ENCODE assay signal across 11 cellular contexts in the genomic region with DNA sequence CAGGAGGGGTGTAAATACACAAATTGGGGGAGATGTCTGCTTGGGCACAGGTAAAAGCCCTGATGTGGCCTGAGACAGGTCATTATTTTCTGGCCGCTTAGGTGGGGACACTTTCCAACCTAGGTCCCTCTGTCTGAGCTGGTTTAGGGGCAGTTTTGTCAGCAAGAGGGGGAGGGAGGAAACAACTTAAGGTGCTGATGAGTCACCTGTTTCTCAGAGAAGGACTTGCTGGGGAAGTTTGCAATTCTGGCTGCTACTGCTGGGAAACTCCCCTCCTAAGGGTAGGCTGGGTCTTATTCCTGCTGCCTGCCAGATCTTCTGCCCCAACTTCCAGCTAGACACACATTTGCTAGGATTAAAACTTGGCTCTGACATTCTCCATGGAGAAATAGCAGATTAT. TPM values are rescaled to one million over a fixed set of nuclear protein-coding genes. Genes with fewer than 3 reads are reported as not detected.
DNase-seq lines count a peak whose midpoint lies in the region; ATAC-seq lines count a peak whose summit lies in the region.
"Had no signal": no experiment of that assay in that cellular context is flagged by ENCODE, and none has a peak within 500 bp of the region (broad histone marks: within the 10 kb centered on the region; RNA-seq: fewer than 3 reads in every experiment).

No MANE protein-coding gene starts in this region.

- no peaks in the 10 kb centered on the region for H3K9me3 Mint-ChIP-seq in stimulated activated naive CD8-positive, alpha-beta T cell treated with anti-CD3 and anti-CD28 coated beads, Interleukin-15, amount 100 ng/mL, for 72 hours

- H3K9ac ChIP-seq in HUES48 (ENCODE audit: low read depth, low read length), result no peak overlapping the region

- H3K9me3 ChIP-seq in HUES48 (ENCODE audit: control insufficient read depth, insufficient read depth, low read length), result no peaks in the 10 kb centered on the region
- H3K9me3 ChIP-seq: upper lobe of left lung had no signal

- H3K27me3 Mint-ChIP-seq in stimulated activated naive CD8-positive, alpha-beta T cell treated with anti-CD3 and anti-CD28 coated beads, Interleukin-15, amount 100 ng/mL, for 72 hours, result peaks cover 26% of the 10 kb centered on the region
- H3K27me3 Mint-ChIP-seq: CD4-positive, CD25-positive, alpha-beta regulatory T cell had no signal

- H3K4me3 Mint-ChIP-seq in stimulated activated naive CD8-positive, alpha-beta T cell treated with anti-CD3 and anti-CD28 coated beads, Interleukin-15, amount 100 ng/mL, for 72 hours, result no peak overlapping the region

- no peak overlapping the region for H3K4me3 ChIP-seq in HUES48 (ENCODE audit: low read depth, low read length)
- H3K4me3 ChIP-seq: upper lobe of left lung had no signal

- H3K27ac ChIP-seq in HUES48 (ENCODE audit: low read depth, low read length), result peak overlapping the region; percentile 57
- H3K27ac ChIP-seq: upper lobe of left lung had no signal

- DNase-seq in activated effector memory CD4-positive, alpha-beta T cell treated with anti-CD3 and anti-CD28 coated beads, Interleukin-2, amount 50 U/mL, for 16 hours, result peak; percentile 71
- no peak for DNase-seq in activated effector memory CD4-positive, alpha-beta T cell treated with Interleukin-2 at 50 U/mL for 16 hours
- peak; percentile 41 for DNase-seq in dermis blood vessel endothelial cell
- DNase-seq in stimulated activated naive CD8-positive, alpha-beta T cell treated with anti-CD3 and anti-CD28 coated beads, Interleukin-15, amount 100 ng/mL, for 72 hours, result peak; percentile 35 to 50
- no peak for DNase-seq in HuH-7 (ENCODE audit: low spot score)
- no peak for DNase-seq in left lobe of liver (ENCODE audit: low spot score)
- DNase-seq: T1000 had no signal

- no peaks in the 10 kb centered on the region for H3K27me3 ChIP-seq in HUES48 (ENCODE audit: control insufficient read depth, insufficient read depth, low read length)

- no peaks in the 10 kb centered on the region; the same call in 1 of the 2 replicates for H3K4me1 ChIP-seq in HUES48 (ENCODE audit: control insufficient read depth, insufficient read depth, low read length)

- H3K36me3 ChIP-seq in HUES48 (ENCODE audit: control insufficient read depth, insufficient read depth, low read length), result no peaks in the 10 kb centered on the region
- H3K36me3 ChIP-seq: upper lobe of left lung had no signal

- no peak overlapping the region for H3K27ac Mint-ChIP-seq in stimulated activated naive CD8-positive, alpha-beta T cell treated with anti-CD3 and anti-CD28 coated beads, Interleukin-15, amount 100 ng/mL, for 72 hours

- peak; percentile 90 for ATAC-seq in stimulated activated naive CD8-positive, alpha-beta T cell treated with anti-CD3 and anti-CD28 coated beads, Interleukin-15, amount 100 ng/mL, for 72 hours
- no peak for ATAC-seq in HG02973 (IDR thresholded peaks at IDR 0.05; ENCODE audit: unreplicated experiment)
- ATAC-seq in left lobe of liver, result no peak

- peaks cover 27% of the 10 kb centered on the region for H3K4me1 Mint-ChIP-seq in stimulated activated naive CD8-positive, alpha-beta T cell treated with anti-CD3 and anti-CD28 coated beads, Interleukin-15, amount 100 ng/mL, for 72 hours

RNA-seq across cellular contexts. Expression of a gene that starts 4.8 kb away (rescaled TPM):
- 0.17 TPM in 1 of 2 replicates, not detected in the other for total RNA-seq in dermis blood vessel endothelial cell
- total RNA-seq in left lobe of liver, result not detected
- total RNA-seq: CD4-positive, CD25-positive, alpha-beta regulatory T cell had no signal

RNA-seq across cellular contexts. Expression of a gene that starts 15.5 kb away (rescaled TPM):
- total RNA-seq in dermis blood vessel endothelial cell (64.1 and 67.2 TPM in 2 replicates), left lobe of liver (10.3 TPM)

RNA-seq across cellular contexts. Expression of a gene that starts 34.9 kb away (rescaled TPM):
- total RNA-seq in dermis blood vessel endothelial cell (1.2 and 3.7 TPM in 2 replicates), left lobe of liver (1.6 TPM)

RNA-seq across cellular contexts. Expression of a gene that starts 50.3 kb away (rescaled TPM):
- total RNA-seq in dermis blood vessel endothelial cell, result not detected in 2 replicates
- total RNA-seq in left lobe of liver, result not detected
- total RNA-seq: CD4-positive, CD25-positive, alpha-beta regulatory T cell had no signal

RNA-seq across cellular contexts. Expression of a gene that starts 50.4 kb away (rescaled TPM):
- 128 and 158 TPM in 2 replicates for total RNA-seq in dermis blood vessel endothelial cell
- total RNA-seq in left lobe of liver, result 3.7 TPM
- total RNA-seq: CD4-positive, CD25-positive, alpha-beta regulatory T cell had no signal

Comparison
In these comparisons a context has a peak if more than half of its experiments do, and no peak if none do; other contexts are left out.
1. DNase-seq: peak in activated effector memory CD4-positive, alpha-beta T cell treated with anti-CD3 and anti-CD28 coated beads, Interleukin-2, amount 50 U/mL, for 16 hours (single experiment), dermis blood vessel endothelial cell (single experiment) and stimulated activated naive CD8-positive, alpha-beta T cell treated with anti-CD3 and anti-CD28 coated beads, Interleukin-15, amount 100 ng/mL, for 72 hours (2 of 2); none in activated effector memory CD4-positive, alpha-beta T cell treated with Interleukin-2 at 50 U/mL for 16 hours (single experiment), HuH-7 (single experiment) and left lobe of liver (single experiment).